ENCODE assay signal across 8 cellular contexts in genomic region chr18:50268022-50268747, GRCh38. TPM values are rescaled to one million over a fixed set of nuclear protein-coding genes. Genes with fewer than 3 reads are reported as not detected.
A peak's percentile ranks its signal among the peaks of the same experiment; 100 is the strongest.
DNase-seq lines count a peak whose midpoint lies in the region; ATAC-seq and TF ChIP-seq lines count a peak whose summit lies in the region.

No MANE protein-coding gene starts in this region.

- no peak overlapping the region for H2AK5ac ChIP-seq in trophoblast cell (ENCODE audit: low read length)

- peaks cover 22% of the 10 kb centered on the region for H3K4me1 ChIP-seq in GM23338 (ENCODE audit: insufficient read depth)
- peaks cover 3 to 4% of the 10 kb centered on the region in 2 experiments for H3K4me1 ChIP-seq in trophoblast cell (ENCODE audit: control insufficient read depth in 1 of 2, insufficient read depth in 2 of 2, low read length in 2 of 2)
- peaks cover 0 to 15% (median 9%) of the 10 kb centered on the region in 4 donors for H3K4me1 ChIP-seq in tibial artery

- H3K27me3 ChIP-seq in GM23338 (ENCODE audit: insufficient read depth) (no peaks in the 10 kb centered on the region), trophoblast cell (ENCODE audit: insufficient read depth, low read length) (no peaks in the 10 kb centered on the region), tibial artery (no peaks in the 10 kb centered on the region)

- peak overlapping the region; percentile 90 for H3K4me3 Mint-ChIP-seq in GM23338

- H4K20me1 ChIP-seq in GM23338 (replicated peaks; ENCODE audit: insufficient read depth), result no peaks in the 10 kb centered on the region

- H3F3A ChIP-seq in GM23338 (replicated peaks; ENCODE audit: low read depth), result no peaks in the 10 kb centered on the region

- intact Hi-C loops in tibial artery (cut with DNase I; ENCODE audit: low total_unique reads), result no loop called here

- no peak overlapping the region for H2BK12ac ChIP-seq in trophoblast cell (ENCODE audit: low read length)

- no peak overlapping the region for H3K14ac ChIP-seq in trophoblast cell (ENCODE audit: low read length)

- peak; percentile 96 for ATAC-seq in GM23338

- peaks cover 3% of the 10 kb centered on the region for H3K27me3 Mint-ChIP-seq in GM23338 (ENCODE audit: insufficient read depth, low read depth, poor library complexity)

- H3K4me1 Mint-ChIP-seq in GM23338, result peaks cover 14% of the 10 kb centered on the region

- no peak overlapping the region for H4K12ac ChIP-seq in trophoblast cell (ENCODE audit: low read depth, low read length)

- H3K27ac Mint-ChIP-seq in GM23338, result peak overlapping the region; percentile 27; the same call in 1 of the 2 replicates

- H3K4me2 ChIP-seq in GM23338 (peak overlapping the region; percentile 98), trophoblast cell (ENCODE audit: low read length) (peak overlapping the region; percentile 68)

- H2BK120ac ChIP-seq in trophoblast cell (ENCODE audit: insufficient read depth, low read length, poor library complexity), result no peak overlapping the region

- peak overlapping the region; percentile 48 for H4K8ac ChIP-seq in trophoblast cell (ENCODE audit: low read depth, low read length)

- H2BK5ac ChIP-seq in trophoblast cell (ENCODE audit: low read depth, low read length, poor library complexity), result no peak overlapping the region

- no peak overlapping the region for H3K9ac ChIP-seq in trophoblast cell (ENCODE audit: low read length)

- H3K9me3 Mint-ChIP-seq in GM23338, result no peaks in the 10 kb centered on the region

- peak overlapping the region; percentile 54 for H3K4me3 ChIP-seq in GM12865 (ENCODE audit: low read depth, low read length)
- H3K4me3 ChIP-seq in GM23338, result peak overlapping the region; percentile 72
- H3K4me3 ChIP-seq in trophoblast cell (ENCODE audit: low read depth, low read length), result peak overlapping the region; percentile 65
- peak overlapping the region; percentile 48 to 63 for H3K4me3 ChIP-seq in tibial artery

- H3K9me3 ChIP-seq in trophoblast cell (ENCODE audit: insufficient read depth, low read depth, low read length) (no peaks in the 10 kb centered on the region), tibial artery (no peaks in the 10 kb centered on the region)

- H2AFZ ChIP-seq in GM23338 (peak overlapping the region; percentile 88; the same call in 1 of the 2 replicates), trophoblast cell (ENCODE audit: insufficient read depth, low read length, poor library complexity) (no peak overlapping the region)

- no CpG with 5 or more reads among the region's 56 CpGs for WGBS in trophoblast cell (ENCODE audit: extremely low coverage, insufficient coverage, insufficient read length)

- TF ChIP-seq CTCF in GM12865 (IDR thresholded peaks at IDR 0.05; ENCODE audit: insufficient read depth, low read depth, low read length, missing control alignments) (peak; percentile 91), GM23338 (conservative IDR thresholded peaks at IDR 0.05; ENCODE audit: low read depth in 2 of 2) (peak; percentile 76 to 78), tibial artery (IDR thresholded peaks at IDR 0.05) (peak; percentile 63 to 64)

- no peak overlapping the region for H4K91ac ChIP-seq in trophoblast cell (ENCODE audit: low read depth, low read length)

- DNase-seq in GM12865 (ENCODE audit: low read depth) (peak; percentile 95), GM23338 (ENCODE audit: low spot score) (peak; percentile 97), NCI-H226 (peak; percentile 4), activated gamma-delta T cell treated with Interleukin-2 at 50 U/mL for 16 hours (peak; percentile 80), glomerular visceral epithelial cell (ENCODE audit: extremely low spot score) (peak; percentile 35), trophoblast cell (peak; percentile 82 to 90), tibial artery (peak; percentile 80 to 89), occipital lobe (lab: John Stamatoyannopoulos, UW) (no peak)

- peaks cover 3% of the 10 kb centered on the region for H3K79me1 ChIP-seq in trophoblast cell (ENCODE audit: low read length)

- no peaks in the 10 kb centered on the region for H3K9me2 ChIP-seq in GM23338 (ENCODE audit: insufficient read depth)

- H3K79me2 ChIP-seq in GM23338 (replicated peaks; ENCODE audit: insufficient read depth) (no peaks in the 10 kb centered on the region), trophoblast cell (ENCODE audit: control insufficient read depth, insufficient read depth, low read length, poor library complexity) (no peaks in the 10 kb centered on the region)

- peaks cover 22% of the 10 kb centered on the region for H3K36me3 Mint-ChIP-seq in GM23338 (ENCODE audit: low read depth)

- H3K27ac ChIP-seq in GM23338 (ENCODE audit: low read depth), result peak overlapping the region; percentile 67
- H3K27ac ChIP-seq in trophoblast cell (ENCODE audit: low read depth, low read length), result no peak overlapping the region
- H3K27ac ChIP-seq in tibial artery, result peak overlapping the region; percentile 67 to 76

- H3K18ac ChIP-seq in trophoblast cell (ENCODE audit: low read length), result no peak overlapping the region

- no peak overlapping the region for H3K4ac ChIP-seq in trophoblast cell (ENCODE audit: low read depth, low read length)

- no peak overlapping the region for H3K23ac ChIP-seq in trophoblast cell (ENCODE audit: low read length)

- H3K36me3 ChIP-seq in GM23338 (ENCODE audit: insufficient read depth) (peaks cover 3% of the 10 kb centered on the region; the same call in 1 of the 2 replicates), trophoblast cell (ENCODE audit: control insufficient read depth in 1 of 2, insufficient read depth in 2 of 2, low read length in 2 of 2) (peaks cover 28 to 41% of the 10 kb centered on the region in 2 experiments), tibial artery (peaks cover 38 to 46% (median 43%) of the 10 kb centered on the region in 3 donors)

TF ChIP-seq in GM23338, 12 proteins besides CTCF, POLR2A, EP300 and RAD21 (continues in another document):
- TF ChIP-seq ZNF114 (CRISPR knock-in tag; IDR thresholded peaks at IDR 0.05), result no peak
- no peak for TF ChIP-seq STAT1 (IDR thresholded peaks at IDR 0.05; ENCODE audit: unreplicated experiment)

RNA-seq across cellular contexts. Expression of gene CFAP53, which starts 1.9 kb away (rescaled TPM):
- not detected in 2 replicates for total RNA-seq in GM23338 (2014; rRNA removed; shearing (Covaris generic))
- 0.23 and 0.71 TPM in 2 replicates for polyA plus RNA-seq in GM23338 (2016; fragmentation: Nextera tagmentation; extraction: Ambion mirVana)
- polyA plus RNA-seq in trophoblast cell (2013), result 0.50 and 0.64 TPM in 2 replicates
- total RNA-seq in occipital lobe, result 1.4 TPM

RNA-seq across cellular contexts. Expression of gene MBD1, which starts 13.1 kb away (rescaled TPM):
- 43.5 and 44.5 TPM in 2 replicates for total RNA-seq in GM23338 (2014; rRNA removed; shearing (Covaris generic))
- polyA plus RNA-seq in GM23338 (2016; fragmentation: Nextera tagmentation; extraction: Ambion mirVana), result 17.0 TPM in 2 replicates
- polyA plus RNA-seq in trophoblast cell (2013), result 39.5 and 40.1 TPM in 2 replicates
- 61.6 TPM for total RNA-seq in occipital lobe

RNA-seq across cellular contexts. Expression of gene CXXC1, which starts 19.3 kb away (rescaled TPM):
- total RNA-seq in GM23338 (2014; rRNA removed; shearing (Covaris generic)), result 65.1 and 74.3 TPM in 2 replicates
- 58.6 and 59.0 TPM in 2 replicates for polyA plus RNA-seq in GM23338 (2016; fragmentation: Nextera tagmentation; extraction: Ambion mirVana)
- polyA plus RNA-seq in trophoblast cell (2013), result 46.1 and 46.6 TPM in 2 replicates
- total RNA-seq in occipital lobe, result 39.8 TPM
